In the genomic region with DNA sequence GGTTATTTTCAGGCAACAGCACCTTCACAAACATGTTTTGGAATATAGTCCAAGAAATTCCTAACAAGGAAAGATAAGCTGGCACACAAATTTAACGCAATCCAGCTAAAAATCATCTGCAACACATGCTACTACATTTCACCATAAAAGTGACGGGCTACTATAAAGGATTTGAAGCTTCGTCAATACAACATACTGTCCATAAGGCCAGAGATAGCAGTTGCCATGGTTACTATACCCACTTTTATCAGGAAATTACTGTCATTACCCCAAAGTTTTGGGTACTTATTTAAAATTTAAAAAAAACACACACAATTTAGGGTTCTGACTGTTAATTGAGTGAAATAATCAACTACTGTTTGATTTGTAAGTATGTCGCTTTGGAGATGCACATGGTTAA, we compare ENCODE assay signal across 18 cellular contexts. TPM values are rescaled to one million over a fixed set of nuclear protein-coding genes. Genes with fewer than 3 reads are reported as not detected.
DNase-seq lines count a peak whose midpoint lies in the region; ATAC-seq and TF ChIP-seq lines count a peak whose summit lies in the region.
"Had no signal": no experiment of that assay in that cellular context is flagged by ENCODE, and none has a peak within 500 bp of the region (broad histone marks: within the 10 kb centered on the region; RNA-seq: fewer than 3 reads in every experiment).

No MANE protein-coding gene starts in this region.

- H3K27me3 ChIP-seq in stomach = no peaks in the 10 kb centered on the region
- no peaks in the 10 kb centered on the region for H3K27me3 ChIP-seq in ascending aorta
- H3K27me3 ChIP-seq: BLaER1, gastrocnemius medialis had no signal

- H3K9me3 ChIP-seq in stomach (no peaks in the 10 kb centered on the region), ascending aorta (no peaks in the 10 kb centered on the region)
- H3K9me3 ChIP-seq: BLaER1, gastrocnemius medialis, thoracic aorta had no signal

- CTCF ChIA-PET in T-cell (lab: Charles Lee) = no interaction called here

- peak overlapping the region; percentile 76 for H3K27ac Mint-ChIP-seq in activated naive CD8-positive, alpha-beta T cell
- H3K27ac Mint-ChIP-seq in activated naive CD8-positive, alpha-beta T cell treated with anti-CD3 and anti-CD28 coated beads for 36 hours = no peak overlapping the region
- H3K27ac Mint-ChIP-seq in T-cell = peak overlapping the region; percentile 98 to 99
- peak overlapping the region; percentile 70 for H3K27ac Mint-ChIP-seq in glutamatergic neuron (ENCODE audit: unreplicated experiment)

- H3K27me3 Mint-ChIP-seq in activated naive CD8-positive, alpha-beta T cell = no peaks in the 10 kb centered on the region
- no peaks in the 10 kb centered on the region for H3K27me3 Mint-ChIP-seq in activated naive CD8-positive, alpha-beta T cell treated with anti-CD3 and anti-CD28 coated beads for 36 hours
- no peaks in the 10 kb centered on the region for H3K27me3 Mint-ChIP-seq in T-cell
- peaks cover 3% of the 10 kb centered on the region for H3K27me3 Mint-ChIP-seq in glutamatergic neuron (ENCODE audit: unreplicated experiment)

- peaks cover 59% of the 10 kb centered on the region for H3K4me1 Mint-ChIP-seq in activated naive CD8-positive, alpha-beta T cell (ENCODE audit: low read depth)
- peaks cover 50% of the 10 kb centered on the region for H3K4me1 Mint-ChIP-seq in activated naive CD8-positive, alpha-beta T cell treated with anti-CD3 and anti-CD28 coated beads for 36 hours
- H3K4me1 Mint-ChIP-seq in T-cell (peaks cover 59 to 63% (median 62%) of the 10 kb centered on the region in 3 donors), glutamatergic neuron (ENCODE audit: low read depth, unreplicated experiment) (peaks cover 27% of the 10 kb centered on the region)

- no peak overlapping the region for H3K4me3 ChIP-seq in stomach
- no peak overlapping the region for H3K4me3 ChIP-seq in ascending aorta
- H3K4me3 ChIP-seq: BLaER1, gastrocnemius medialis, thoracic aorta had no signal

- DNase-seq in activated naive CD8-positive, alpha-beta T cell treated with anti-CD3 and anti-CD28 coated beads for 36 hours = no peak
- DNase-seq in T-cell (no peak), glutamatergic neuron (no peak), stomach (no peak), ascending aorta (ENCODE audit: low spot score in 2 of 2) (no peak)
- DNase-seq: activated CD8-positive, alpha-beta memory T cell treated with anti-CD3 and anti-CD28 coated beads, Interleukin-2, amount 50 U/mL, for 4 hours; activated naive CD4-positive, alpha-beta T cell; cortex of kidney; gastrocnemius medialis; NCI-H82; stimulated activated CD8-positive, alpha-beta memory T cell treated with anti-CD3 and anti-CD28 coated beads, Interleukin-4, amount 100 ng/mL, for 48 hours had no signal

- H3K4me1 ChIP-seq in stomach = peaks cover 17 to 92% (median 53%) of the 10 kb centered on the region in 4 donors
- H3K4me1 ChIP-seq in ascending aorta = peaks cover 0 to 21% of the 10 kb centered on the region in 2 donors

- 58 to 83% (median 73%) methylated on average over 4 of the region's 4 CpGs for WGBS in stomach, 5 donors

- H3K27ac ChIP-seq in stomach = peak overlapping the region in 3 of 5 donors; percentile 19 to 67 (median 45)
- H3K27ac ChIP-seq in ascending aorta = no peak overlapping the region
- H3K27ac ChIP-seq: BLaER1, parathyroid adenoma, thoracic aorta had no signal

- no peak for TF ChIP-seq EP300 in stomach (IDR thresholded peaks at IDR 0.05)

- H3K4me3 Mint-ChIP-seq in activated naive CD8-positive, alpha-beta T cell = no peak overlapping the region
- H3K4me3 Mint-ChIP-seq in activated naive CD8-positive, alpha-beta T cell treated with anti-CD3 and anti-CD28 coated beads for 36 hours = no peak overlapping the region
- H3K4me3 Mint-ChIP-seq in T-cell (peak overlapping the region in 1 of 3 donors; percentile 40), glutamatergic neuron (ENCODE audit: unreplicated experiment) (peak overlapping the region; percentile 20)

- no peaks in the 10 kb centered on the region for H3K36me3 Mint-ChIP-seq in activated naive CD8-positive, alpha-beta T cell
- H3K36me3 Mint-ChIP-seq in activated naive CD8-positive, alpha-beta T cell treated with anti-CD3 and anti-CD28 coated beads for 36 hours = no peaks in the 10 kb centered on the region
- H3K36me3 Mint-ChIP-seq in T-cell (no peaks in the 10 kb centered on the region), glutamatergic neuron (ENCODE audit: unreplicated experiment) (no peaks in the 10 kb centered on the region)

- ATAC-seq in T-cell (replicated peaks in 1 of 4) (no peak), GM18519 (IDR thresholded peaks at IDR 0.05; ENCODE audit: low FRiP score, unreplicated experiment) (no peak), HG03571 (IDR thresholded peaks at IDR 0.05; ENCODE audit: unreplicated experiment) (no peak)
- ATAC-seq: gastrocnemius medialis, SK-N-SH treated with all-trans-retinoic acid at 6 μM for 48 hours had no signal

- intact Hi-C loops in stomach (cut with DNase I; ENCODE audit: low total_unique reads) = no loop called here
- intact Hi-C loops in ascending aorta (cut with DNase I) = loop anchor here (10.0 kb wide), 1 partner anchor 150 kb away; no protein-coding TSS in a partner anchor

- no peak for TF ChIP-seq POLR2A in stomach (IDR thresholded peaks at IDR 0.05)

- POLR2A ChIA-PET in T-cell (lab: Charles Lee) = no interaction called here

- no peak for TF ChIP-seq CTCF in glutamatergic neuron (IDR thresholded peaks at IDR 0.05; ENCODE audit: partially characterized antibody, unreplicated experiment)
- TF ChIP-seq CTCF in stomach (IDR thresholded peaks at IDR 0.05) = no peak
- no peak for TF ChIP-seq CTCF in ascending aorta (IDR thresholded peaks at IDR 0.05)

- H3K9me3 Mint-ChIP-seq in activated naive CD8-positive, alpha-beta T cell (ENCODE audit: low read depth) = no peaks in the 10 kb centered on the region
- no peaks in the 10 kb centered on the region for H3K9me3 Mint-ChIP-seq in activated naive CD8-positive, alpha-beta T cell treated with anti-CD3 and anti-CD28 coated beads for 36 hours
- H3K9me3 Mint-ChIP-seq in T-cell (no peaks in the 10 kb centered on the region), glutamatergic neuron (ENCODE audit: unreplicated experiment) (peaks cover 6% of the 10 kb centered on the region)

- H3K36me3 ChIP-seq in stomach = no peaks in the 10 kb centered on the region
- H3K36me3 ChIP-seq in ascending aorta = no peaks in the 10 kb centered on the region
- H3K36me3 ChIP-seq: BLaER1, gastrocnemius medialis, thoracic aorta had no signal

RNA-seq across cellular contexts. Expression of gene PHF21A, which starts 6.9 kb away (rescaled TPM):
- total RNA-seq in activated naive CD8-positive, alpha-beta T cell treated with anti-CD3 and anti-CD28 coated beads for 36 hours = 10 to 100 TPM; 24.8 to 29.7 TPM
- total RNA-seq in T-cell (10 to 100 TPM; 45.5 to 82.9 (median 57.4) TPM), glutamatergic neuron (ENCODE audit: unreplicated experiment) (71.1 TPM), stomach (10 to 100 TPM in 4 of 5 donors, 1 to 10 TPM in 1; 6.1 to 67.0 (median 22.2) TPM), ascending aorta (69.7 TPM)
- 10 to 100 TPM; 10.1 to 15.1 (median 11.9) TPM for polyA plus RNA-seq in stomach

Comparison
In these comparisons a context has a peak if more than half of its experiments do, and no peak if none do; other contexts are left out.
1. H3K27ac ChIP-seq: peak in stomach (3 of 5); none in ascending aorta (0 of 2).